ENCODE assay signal across 16 cellular contexts in the genomic region with DNA sequence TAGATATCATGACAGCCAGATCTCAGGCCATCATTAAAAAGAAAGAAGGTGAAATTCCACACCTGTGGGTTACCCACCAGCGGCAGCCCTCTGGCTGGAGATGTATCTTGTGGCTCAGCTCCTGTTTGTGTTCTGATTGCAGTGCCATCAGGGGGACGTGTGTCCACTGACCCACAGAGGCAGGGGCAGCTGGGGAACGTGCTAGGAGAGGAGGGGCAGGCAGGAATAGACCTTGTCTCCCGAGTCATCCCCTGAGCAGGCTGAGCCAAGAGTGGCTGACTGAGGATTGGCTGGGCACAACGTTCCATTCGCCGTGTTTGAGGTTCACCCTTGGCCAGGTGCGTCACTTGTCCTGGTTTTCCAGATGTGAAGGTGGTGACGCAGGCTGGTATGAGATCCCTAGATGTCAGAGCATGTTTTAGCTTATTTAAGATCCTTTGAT.
"Had no signal": no experiment of that assay in that cellular context is flagged by ENCODE, and none has a peak within 500 bp of the region (broad histone marks: within the 10 kb centered on the region; RNA-seq: fewer than 3 reads in every experiment).

No MANE protein-coding gene starts in this region.

- H3K36me3 ChIP-seq: brain microvascular endothelial cell, uterus had no signal

- H3K4me3 Mint-ChIP-seq: activated CD8-positive, alpha-beta T cell treated with anti-CD3 and anti-CD28 coated beads, Interleukin-2, amount 10 ng/mL, durations not matched to agents 7 days and 5 days; dendritic cell treated with granulocyte-macrophage colony-stimulating factor and Interleukin-4, amounts not matched to agents 40 ng/mL and 50 ng/mL, for 4 days; mesothelial cell of epicardium; T-cell had no signal

- H3K27ac Mint-ChIP-seq: activated CD8-positive, alpha-beta T cell treated with anti-CD3 and anti-CD28 coated beads, Interleukin-2, amount 10 ng/mL, durations not matched to agents 7 days and 5 days; dendritic cell treated with granulocyte-macrophage colony-stimulating factor and Interleukin-4, amounts not matched to agents 40 ng/mL and 50 ng/mL, for 4 days; progenitor cell of endocrine pancreas; T-cell had no signal

- H3K27ac ChIP-seq: brain microvascular endothelial cell, uterus, VCaP had no signal

- H3K4me1 Mint-ChIP-seq: T-cell had no signal

- H3K27me3 ChIP-seq: brain microvascular endothelial cell, uterus had no signal

- DNase-seq: activated CD4-positive, alpha-beta T cell treated with anti-CD3 and anti-CD28 coated beads for 48 hours; activated CD8-positive, alpha-beta memory T cell treated with anti-CD3 and anti-CD28 coated beads, Interleukin-2, amount 50 U/mL, for 48 hours; activated CD8-positive, alpha-beta T cell treated with anti-CD3 and anti-CD28 coated beads, Interleukin-2, amount 10 ng/mL, durations not matched to agents 7 days and 5 days; activated naive CD4-positive, alpha-beta T cell treated with Interleukin-2 at 50 U/mL for 16 hours; brain microvascular endothelial cell; hypothalamus; kidney glomerular epithelial cell; stimulated activated CD4-positive, alpha-beta T cell treated with anti-CD3 and anti-CD28 coated beads, Interleukin-2, amount 100 ng/mL, for 24 hours; T-cell; T1000; uterus had no signal

- H3K27me3 Mint-ChIP-seq: dendritic cell treated with granulocyte-macrophage colony-stimulating factor and Interleukin-4, amounts not matched to agents 40 ng/mL and 50 ng/mL, for 4 days; progenitor cell of endocrine pancreas; T-cell had no signal

- H3K9me3 Mint-ChIP-seq: dendritic cell treated with granulocyte-macrophage colony-stimulating factor and Interleukin-4, amounts not matched to agents 40 ng/mL and 50 ng/mL, for 4 days; mesothelial cell of epicardium; T-cell had no signal

- ATAC-seq: activated CD8-positive, alpha-beta T cell treated with anti-CD3 and anti-CD28 coated beads, Interleukin-2, amount 10 ng/mL, durations not matched to agents 7 days and 5 days; sciatic nerve; T-cell had no signal

- H3K4me3 ChIP-seq: uterus had no signal

- H3K4me1 ChIP-seq: uterus had no signal

- H3K9me3 ChIP-seq: uterus had no signal
